Comparison of ENCODE assay signal across 1 cellular context in the genomic region with DNA sequence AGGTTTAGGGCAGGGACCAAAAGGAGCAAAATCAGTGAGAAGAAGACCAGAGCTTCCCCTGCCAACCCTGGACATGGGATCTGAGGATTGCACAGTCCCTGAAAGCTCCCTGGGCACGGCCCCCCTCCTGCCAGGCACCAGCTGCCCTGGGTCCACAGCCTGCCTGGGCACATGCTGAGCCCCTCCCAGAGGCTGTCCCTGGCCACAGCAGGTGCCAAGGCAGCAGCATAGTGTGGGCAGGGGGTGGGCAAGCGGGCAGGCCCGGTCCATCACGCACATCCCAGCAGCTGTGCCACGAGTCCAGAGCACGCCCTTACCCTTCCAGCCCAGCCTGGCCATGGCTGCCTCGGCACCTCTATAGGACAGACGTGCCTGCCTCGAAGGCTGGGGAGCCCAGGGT.
TF ChIP-seq lines count a peak whose summit lies in the region.

No MANE protein-coding gene starts in this region.

TF ChIP-seq in IMR-90, 13 proteins besides CTCF, POLR2A, EP300 and RAD21:
- TF ChIP-seq CEBPB (IDR thresholded peaks at IDR 0.05; ENCODE audit: low read depth, low read length): no peak
- TF ChIP-seq USF2 (IDR thresholded peaks at IDR 0.05; ENCODE audit: low read depth, low read length): no peak
